In genomic region chr6:67877288-67877687, GRCh38 we compare ENCODE assay signal across 24 cellular contexts.
"Had no signal": no experiment of that assay in that cellular context is flagged by ENCODE, and none has a peak within 500 bp of the region (broad histone marks: within the 10 kb centered on the region; RNA-seq: fewer than 3 reads in every experiment).

No MANE protein-coding gene starts in this region.

- ATAC-seq: effector memory CD8-positive, alpha-beta T cell; esophagus mucosa; gastroesophageal sphincter; heart left ventricle; left cardiac atrium; left lung; left ventricle myocardium superior; lower lobe of right lung; mucosa of descending colon had no signal

- H3K4me2 ChIP-seq: hepatocyte had no signal

- H3K4me1 ChIP-seq: colonic mucosa, esophagus squamous epithelium, gastroesophageal sphincter, heart left ventricle, left lung, lower lobe of right lung had no signal

- FAIRE-seq: endometrium, frontal cortex, islet of Langerhans, keratinocyte had no signal

- H3K27me3 ChIP-seq: colonic mucosa, esophagus squamous epithelium, gastroesophageal sphincter, heart left ventricle, hepatocyte, left lung had no signal

- H3K79me2 ChIP-seq: hepatocyte had no signal

- H3K27ac ChIP-seq: colonic mucosa, epithelial cell of prostate, esophagus squamous epithelium, gastroesophageal sphincter, heart left ventricle, hepatocyte, left lung, lower lobe of right lung had no signal

- DNase-seq: colonic mucosa; cortex of kidney; effector CD8-positive, alpha-beta T cell; effector memory CD8-positive, alpha-beta T cell; endodermal cell; erythroblast; esophagus squamous epithelium; foreskin fibroblast; heart left ventricle; hypothalamus; left cardiac atrium; left lung; left ventricle myocardium superior; lower lobe of right lung; mucosa of descending colon; naive B cell had no signal

- H3K36me3 ChIP-seq: colonic mucosa, esophagus squamous epithelium, gastroesophageal sphincter, heart left ventricle, left lung, lower lobe of right lung had no signal

- H3K4me3 ChIP-seq: colonic mucosa, esophagus squamous epithelium, gastroesophageal sphincter, heart left ventricle, hepatocyte, left lung, lower lobe of right lung, mucosa of descending colon had no signal

- H2AFZ ChIP-seq: hepatocyte had no signal

- H3K9me3 ChIP-seq: colonic mucosa, lower lobe of right lung had no signal
